In genomic region chr3:64945171-64945684, GRCh38 we compare ENCODE assay signal across 10 cellular contexts.
DNase-seq lines count a peak whose midpoint lies in the region; ATAC-seq and TF ChIP-seq lines count a peak whose summit lies in the region.
"Had no signal": no experiment of that assay in that cellular context is flagged by ENCODE, and none has a peak within 500 bp of the region (broad histone marks: within the 10 kb centered on the region; RNA-seq: fewer than 3 reads in every experiment).

No MANE protein-coding gene starts in this region.

- H3K36me3 ChIP-seq in HUES48 (ENCODE audit: control insufficient read depth, insufficient read depth, low read length) (no peaks in the 10 kb centered on the region), body of pancreas (replicated peaks in 1 of 2; ENCODE audit: insufficient read depth in 1 of 2, low read depth in 2 of 2) (no peaks in the 10 kb centered on the region), iPS-18a (ENCODE audit: control insufficient read depth, low read depth, low read length) (no peaks in the 10 kb centered on the region)

- H3K4me1 ChIP-seq in HUES48 (ENCODE audit: control insufficient read depth, insufficient read depth, low read length), result peaks cover 17% of the 10 kb centered on the region
- H3K4me1 ChIP-seq in body of pancreas, result no peaks in the 10 kb centered on the region
- H3K4me1 ChIP-seq in iPS-18a (ENCODE audit: control insufficient read depth, low read depth, low read length), result peaks cover 16% of the 10 kb centered on the region

- H3K27me3 ChIP-seq in HUES48 (ENCODE audit: control insufficient read depth, insufficient read depth, low read length) (no peaks in the 10 kb centered on the region), body of pancreas (no peaks in the 10 kb centered on the region), iPS-18a (ENCODE audit: control insufficient read depth, insufficient read depth, low read length) (no peaks in the 10 kb centered on the region)

- DNase-seq in body of pancreas, result peak in 2 of 4 donors; percentile 6 to 8
- DNase-seq in retina, result peak; percentile 72
- no peak for DNase-seq in NCI-H446 treated with DMSO at 0.1 percent for 48 hours (lab: John Stamatoyannopoulos, UW)
- no peak for DNase-seq in NCI-H1436 treated with DMSO at 0.1 percent for 48 hours (lab: John Stamatoyannopoulos, UW)
- DNase-seq in effector CD8-positive, alpha-beta T cell (lab: John Stamatoyannopoulos, UW), result no peak
- DNase-seq: Calu3, SHP77 had no signal

- H3K9me3 ChIP-seq in HUES48 (ENCODE audit: control insufficient read depth, insufficient read depth, low read length) (no peaks in the 10 kb centered on the region), body of pancreas (no peaks in the 10 kb centered on the region), iPS-18a (ENCODE audit: control insufficient read depth, low read depth, low read length) (no peaks in the 10 kb centered on the region)

- no peak for TF ChIP-seq POLR2A in body of pancreas (IDR thresholded peaks at IDR 0.05)

- WGBS in body of pancreas, 2 donors, result 43 to 53% methylated on average over 6 of the region's 6 CpGs

- ATAC-seq in body of pancreas, result peak; percentile 47
- ATAC-seq in HG03196 (IDR thresholded peaks at IDR 0.05; ENCODE audit: unreplicated experiment), result no peak

- H3K4me3 ChIP-seq in HUES48 (ENCODE audit: low read depth, low read length), result no peak overlapping the region
- no peak overlapping the region for H3K4me3 ChIP-seq in body of pancreas
- peak overlapping the region; percentile 32 for H3K4me3 ChIP-seq in iPS-18a (ENCODE audit: low read length)

- intact Hi-C loops in body of pancreas (cut with DNase I), result no loop called here

- H3K9ac ChIP-seq in HUES48 (ENCODE audit: low read depth, low read length) (no peak overlapping the region), iPS-18a (ENCODE audit: low read length) (peak overlapping the region; percentile 55)

- H3K27ac ChIP-seq in HUES48 (ENCODE audit: low read depth, low read length) (peak overlapping the region; percentile 84), body of pancreas (no peak overlapping the region), iPS-18a (ENCODE audit: low read length) (peak overlapping the region; percentile 54)

- TF ChIP-seq CTCF in body of pancreas (IDR thresholded peaks at IDR 0.05), result no peak

Comparison
In these comparisons a context has a peak if more than half of its experiments do, and no peak if none do; other contexts are left out.
1. H3K27ac ChIP-seq: peak in HUES48 (single experiment) and iPS-18a (single experiment); none in body of pancreas (0 of 4).